Comparison of ENCODE assay signal across 20 cellular contexts in genomic region chr1:162236201-162236600, GRCh38.
DNase-seq lines count a peak whose midpoint lies in the region; ATAC-seq and TF ChIP-seq lines count a peak whose summit lies in the region.
"Had no signal": no experiment of that assay in that cellular context is flagged by ENCODE, and none has a peak within 500 bp of the region (broad histone marks: within the 10 kb centered on the region; RNA-seq: fewer than 3 reads in every experiment).

No MANE protein-coding gene starts in this region.

- no peak overlapping the region for H2BK5ac ChIP-seq in trophoblast cell (ENCODE audit: low read depth, low read length, poor library complexity)

- H3K14ac ChIP-seq in trophoblast cell (ENCODE audit: low read length), result no peak overlapping the region

- H2BK12ac ChIP-seq in trophoblast cell (ENCODE audit: low read length), result no peak overlapping the region

- no peak overlapping the region for H3K9ac ChIP-seq in GM23248
- H3K9ac ChIP-seq in trophoblast cell (ENCODE audit: low read length), result no peak overlapping the region

- H4K20me1 ChIP-seq in GM23248 (ENCODE audit: insufficient read depth), result no peaks in the 10 kb centered on the region

- no peaks in the 10 kb centered on the region for H3K4me1 Mint-ChIP-seq in activated CD4-positive, alpha-beta T cell treated with anti-CD3 and anti-CD28 coated beads for 36 hours

- H3K27me3 ChIP-seq in GM23248 (replicated peaks; ENCODE audit: insufficient read depth) (no peaks in the 10 kb centered on the region), left lung (no peaks in the 10 kb centered on the region), trophoblast cell (ENCODE audit: insufficient read depth, low read length) (no peaks in the 10 kb centered on the region), testis (no peaks in the 10 kb centered on the region)

- intact Hi-C loops in left lung (cut with DNase I), result no loop called here
- intact Hi-C loops in activated CD4-positive, alpha-beta T cell treated with anti-CD3 and anti-CD28 coated beads for 36 hours (cut with DNase I, micrococcal nuclease), result no loop called here
- intact Hi-C loops in testis (cut with DNase I; ENCODE audit: low total_unique reads), result no loop called here

- CTCF ChIA-PET in activated CD4-positive, alpha-beta T cell treated with anti-CD3 and anti-CD28 coated beads for 36 hours (lab: Charles Lee), result no interaction called here

- POLR2A ChIA-PET in activated CD4-positive, alpha-beta T cell treated with anti-CD3 and anti-CD28 coated beads for 36 hours (lab: Charles Lee), result no interaction called here

- TF ChIP-seq POLR2A in testis (IDR thresholded peaks at IDR 0.05), result no peak

- peaks cover 21% of the 10 kb centered on the region for H3F3A ChIP-seq in GM23248 (ENCODE audit: insufficient read depth)

- TF ChIP-seq CTCF in AG10803 (conservative IDR thresholded peaks at IDR 0.05; ENCODE audit: low read length) (no peak), left lung (IDR thresholded peaks at IDR 0.05) (no peak), testis (IDR thresholded peaks at IDR 0.05) (no peak)

- no peak overlapping the region for H3K4ac ChIP-seq in trophoblast cell (ENCODE audit: low read depth, low read length)

- no peaks in the 10 kb centered on the region for H3K79me1 ChIP-seq in trophoblast cell (ENCODE audit: low read length)

- H2AK5ac ChIP-seq in trophoblast cell (ENCODE audit: low read length), result no peak overlapping the region

- H3K4me3 Mint-ChIP-seq in activated CD4-positive, alpha-beta T cell treated with anti-CD3 and anti-CD28 coated beads for 36 hours, result no peak overlapping the region

- H3K36me3 ChIP-seq in GM23248 (ENCODE audit: low read depth) (no peaks in the 10 kb centered on the region), left lung (no peaks in the 10 kb centered on the region), trophoblast cell (ENCODE audit: control insufficient read depth in 1 of 2, insufficient read depth in 2 of 2, low read length in 2 of 2) (no peaks in the 10 kb centered on the region), testis (ENCODE audit: low read depth, missing control alignments) (no peaks in the 10 kb centered on the region)
- H3K36me3 ChIP-seq: SJSA1 had no signal

- peak; percentile 1 for DNase-seq in AG10803 (ENCODE audit: low read depth)
- DNase-seq in GM23248, result peak; percentile 16
- no peak for DNase-seq in left lung
- peak in 1 of 2 donors; percentile 55 for DNase-seq in trophoblast cell
- DNase-seq in activated CD4-positive, alpha-beta T cell treated with anti-CD3 and anti-CD28 coated beads for 36 hours, result no peak
- no peak for DNase-seq in activated T-cell treated with anti-CD3 and anti-CD28 coated beads for 4 hours
- DNase-seq in testis, result no peak
- DNase-seq: C1 segment of cervical spinal cord, HCEC 1CT, NCI-H1436, NCI-H2029, NCI-H2171, NCI-H446 treated with DMSO at 0.1 percent for 48 hours, NCI-H748 treated with DMSO at 0.1 percent for 48 hours, OCI-M1 had no signal

- H3K36me3 Mint-ChIP-seq in activated CD4-positive, alpha-beta T cell treated with anti-CD3 and anti-CD28 coated beads for 36 hours (ENCODE audit: low read depth), result no peaks in the 10 kb centered on the region

- H4K8ac ChIP-seq in trophoblast cell (ENCODE audit: low read depth, low read length), result no peak overlapping the region

- no peak overlapping the region for H3K18ac ChIP-seq in trophoblast cell (ENCODE audit: low read length)

- H3K79me2 ChIP-seq in GM23248 (ENCODE audit: insufficient read depth), result no peaks in the 10 kb centered on the region
- H3K79me2 ChIP-seq in trophoblast cell (ENCODE audit: control insufficient read depth, insufficient read depth, low read length, poor library complexity), result no peaks in the 10 kb centered on the region

- in situ Hi-C loops in GM23248 (cut with MboI), result no loop called here

- no peak overlapping the region for H4K12ac ChIP-seq in trophoblast cell (ENCODE audit: low read depth, low read length)

- H3K4me2 ChIP-seq in GM23248 (ENCODE audit: unreplicated experiment) (no peak overlapping the region), trophoblast cell (ENCODE audit: low read length) (peak overlapping the region; percentile 20)

- H3K9me3 ChIP-seq in GM23248 (ENCODE audit: low read depth) (no peaks in the 10 kb centered on the region), left lung (no peaks in the 10 kb centered on the region), trophoblast cell (ENCODE audit: insufficient read depth, low read depth, low read length) (no peaks in the 10 kb centered on the region), testis (no peaks in the 10 kb centered on the region)
- H3K9me3 ChIP-seq: SJSA1 had no signal

- H3K27ac ChIP-seq in GM23248 (no peak overlapping the region), left lung (peak overlapping the region in 1 of 2 donors; percentile 64), trophoblast cell (ENCODE audit: low read depth, low read length) (no peak overlapping the region), testis (no peak overlapping the region)
- H3K27ac ChIP-seq: HL-60, RWPE1, SJSA1 had no signal

- 73 to 79% methylated on average over 3 of the region's 3 CpGs for WGBS in GM23248 (ENCODE audit: low coverage in 1 of 2, low lambda C conversion rate in 2 of 2, missing lambda C conversion rate in 2 of 2), 2 experiments
- WGBS in trophoblast cell (ENCODE audit: extremely low coverage, insufficient coverage, insufficient read length), result no CpG with 5 or more reads among the region's 3 CpGs
- WGBS in testis, 2 donors, result 75 to 81% methylated on average over 3 of the region's 3 CpGs

- H3K4me3 ChIP-seq in AG10803 (ENCODE audit: low read length) (no peak overlapping the region), GM23248 (no peak overlapping the region), left lung (no peak overlapping the region), trophoblast cell (ENCODE audit: low read depth, low read length) (no peak overlapping the region), testis (no peak overlapping the region)
- H3K4me3 ChIP-seq: K562, SJSA1 had no signal

- H3K27ac Mint-ChIP-seq in activated CD4-positive, alpha-beta T cell treated with anti-CD3 and anti-CD28 coated beads for 36 hours, result no peak overlapping the region

- no peaks in the 10 kb centered on the region for H3K9me2 ChIP-seq in GM23248 (ENCODE audit: insufficient read depth)

- no peak overlapping the region for H4K91ac ChIP-seq in trophoblast cell (ENCODE audit: low read depth, low read length)

- no peaks in the 10 kb centered on the region for H3K9me3 Mint-ChIP-seq in activated CD4-positive, alpha-beta T cell treated with anti-CD3 and anti-CD28 coated beads for 36 hours (ENCODE audit: low read depth)

- no peak overlapping the region for H3K23ac ChIP-seq in trophoblast cell (ENCODE audit: low read length)

- H3K4me1 ChIP-seq in GM23248 (ENCODE audit: insufficient read depth) (peaks cover 19% of the 10 kb centered on the region), left lung (peaks cover 0 to 26% of the 10 kb centered on the region in 2 donors), trophoblast cell (ENCODE audit: control insufficient read depth in 1 of 2, insufficient read depth in 2 of 2, low read length in 2 of 2) (peaks cover 2 to 5% of the 10 kb centered on the region in 2 experiments), testis (no peaks in the 10 kb centered on the region)
- H3K4me1 ChIP-seq: SJSA1 had no signal

- ATAC-seq in left lung (peak; percentile 29), GM21423 (IDR thresholded peaks at IDR 0.05; ENCODE audit: unreplicated experiment) (no peak)
- ATAC-seq in activated CD4-positive, alpha-beta T cell treated with anti-CD3 and anti-CD28 coated beads for 36 hours, result no peak
- ATAC-seq: K562 had no signal

- H2AFZ ChIP-seq in GM23248 (no peak overlapping the region), trophoblast cell (ENCODE audit: insufficient read depth, low read length, poor library complexity) (no peak overlapping the region)

- no peak overlapping the region for H2BK120ac ChIP-seq in trophoblast cell (ENCODE audit: insufficient read depth, low read length, poor library complexity)

- peaks cover 30% of the 10 kb centered on the region for H3K27me3 Mint-ChIP-seq in activated CD4-positive, alpha-beta T cell treated with anti-CD3 and anti-CD28 coated beads for 36 hours

Comparison
In these comparisons a context has a peak if more than half of its experiments do, and no peak if none do; other contexts are left out.
1. DNase-seq: peak in AG10803 (single experiment) and GM23248 (single experiment); none in left lung (0 of 2), activated CD4-positive, alpha-beta T cell treated with anti-CD3 and anti-CD28 coated beads for 36 hours (single experiment), activated T-cell treated with anti-CD3 and anti-CD28 coated beads for 4 hours (single experiment) and testis (single experiment).